ENCODE assay signal across 17 cellular contexts in genomic region chr10:116207180-116207579, GRCh38.
A peak's percentile ranks its signal among the peaks of the same experiment; 100 is the strongest.
DNase-seq lines count a peak whose midpoint lies in the region; ATAC-seq, FAIRE-seq and TF ChIP-seq lines count a peak whose summit lies in the region.
"Had no signal": no experiment of that assay in that cellular context is flagged by ENCODE, and none has a peak within 500 bp of the region (broad histone marks: within the 10 kb centered on the region; RNA-seq: fewer than 3 reads in every experiment).

No MANE protein-coding gene starts in this region.

- H3K36me3 ChIP-seq in BLaER1 treated with 17β-estradiol and CSF1 and Interleukin-3, amounts not matched to agents 10 nM and 100 nM, result no peaks in the 10 kb centered on the region
- H3K36me3 ChIP-seq in lung (ENCODE audit: control insufficient read depth in 2 of 2, insufficient read depth in 2 of 2, low read length in 2 of 2), result no peaks in the 10 kb centered on the region
- H3K36me3 ChIP-seq: BE2C, HAP-1 had no signal

- FAIRE-seq in GM12891 (lab: Jason Lieb, UNC), result no peak
- FAIRE-seq: G401.6, GM12892, GM18507 had no signal

- no peak overlapping the region for H3K4me3 Mint-ChIP-seq in MCF 10A (ENCODE audit: unreplicated experiment)
- no peak overlapping the region for H3K4me3 Mint-ChIP-seq in activated naive CD8-positive, alpha-beta T cell treated with anti-CD3 and anti-CD28 coated beads for 36 hours
- H3K4me3 Mint-ChIP-seq: CD14-positive monocyte; CD4-positive, alpha-beta memory T cell had no signal

- no peak overlapping the region; a peak in 1 of 22 replicates for H3K9ac ChIP-seq in BLaER1 treated with 17β-estradiol and CSF1 and Interleukin-3, amounts not matched to agents 10 nM and 100 nM
- H3K9ac ChIP-seq: GM23248 had no signal

- intact Hi-C loops in MCF 10A (cut with micrococcal nuclease), result no loop called here

- BruUV-seq in MCF 10A (replicated peaks; lab: Mats Ljungman, UMichigan), result no TSS peak

- peaks cover 17 to 83% (median 59%) of the 10 kb centered on the region in 10 experiments; a peak in 19 of 20 replicates for H3K4me1 ChIP-seq in BLaER1 treated with 17β-estradiol and CSF1 and Interleukin-3, amounts not matched to agents 10 nM and 100 nM
- H3K4me1 ChIP-seq in lung (ENCODE audit: control insufficient read depth in 2 of 2, insufficient read depth in 2 of 2, low read length in 2 of 2), result no peaks in the 10 kb centered on the region
- H3K4me1 ChIP-seq: BE2C, HAP-1 had no signal

- no peaks in the 10 kb centered on the region for H3K27me3 ChIP-seq in BLaER1 treated with 17β-estradiol and CSF1 and Interleukin-3, amounts not matched to agents 10 nM and 100 nM
- H3K27me3 ChIP-seq in lung (ENCODE audit: control insufficient read depth, insufficient read depth), result no peaks in the 10 kb centered on the region
- H3K27me3 ChIP-seq: BE2C had no signal

- peaks cover 5% of the 10 kb centered on the region for H3K4me1 Mint-ChIP-seq in MCF 10A (ENCODE audit: insufficient read depth, unreplicated experiment)
- H3K4me1 Mint-ChIP-seq in activated naive CD8-positive, alpha-beta T cell treated with anti-CD3 and anti-CD28 coated beads for 36 hours, result no peaks in the 10 kb centered on the region
- H3K4me1 Mint-ChIP-seq: CD4-positive, alpha-beta memory T cell had no signal

- WGBS in lung, 2 donors, result 74 to 90% methylated on average over 3 of the region's 3 CpGs

- no peak for TF ChIP-seq POLR2A in GM12891 (IDR thresholded peaks at IDR 0.05; ENCODE audit: low read depth, low read length)

- no peak overlapping the region for H3K27ac Mint-ChIP-seq in MCF 10A (ENCODE audit: low read depth, unreplicated experiment)
- H3K27ac Mint-ChIP-seq in activated naive CD8-positive, alpha-beta T cell treated with anti-CD3 and anti-CD28 coated beads for 36 hours, result no peak overlapping the region
- H3K27ac Mint-ChIP-seq: CD14-positive monocyte; CD4-positive, alpha-beta memory T cell had no signal

- H3K27ac ChIP-seq in BLaER1 treated with 17β-estradiol and CSF1 and Interleukin-3, amounts not matched to agents 10 nM and 100 nM, result peak overlapping the region in 1 of 11 experiments; percentile 57; a peak in 1 of 22 replicates
- no peak overlapping the region for H3K27ac ChIP-seq in lung (ENCODE audit: low read depth in 1 of 2, low read length in 1 of 2)
- H3K27ac ChIP-seq: GM23248 had no signal

- no peak for TF ChIP-seq CTCF in lung (IDR thresholded peaks at IDR 0.05; ENCODE audit: control extremely low read depth, extremely low read depth)
- TF ChIP-seq CTCF in MCF 10A (IDR thresholded peaks at IDR 0.05; ENCODE audit: unreplicated experiment), result no peak

- H3K27me3 Mint-ChIP-seq in MCF 10A (ENCODE audit: insufficient read depth, unreplicated experiment), result no peaks in the 10 kb centered on the region
- peaks cover 8% of the 10 kb centered on the region for H3K27me3 Mint-ChIP-seq in activated naive CD8-positive, alpha-beta T cell treated with anti-CD3 and anti-CD28 coated beads for 36 hours
- H3K27me3 Mint-ChIP-seq: CD4-positive, alpha-beta memory T cell had no signal

- no peak overlapping the region for H3K4me3 ChIP-seq in BLaER1 treated with 17β-estradiol and CSF1 and Interleukin-3, amounts not matched to agents 10 nM and 100 nM
- peak overlapping the region; percentile 2 for H3K4me3 ChIP-seq in lung
- H3K4me3 ChIP-seq: GM23248, HAP-1 had no signal

- POLR2A ChIA-PET in MCF 10A (lab: Yijun Ruan, JAX), result no interaction called here

- no peaks in the 10 kb centered on the region for H3K36me3 Mint-ChIP-seq in MCF 10A (ENCODE audit: insufficient read depth, unreplicated experiment)
- no peaks in the 10 kb centered on the region for H3K36me3 Mint-ChIP-seq in activated naive CD8-positive, alpha-beta T cell treated with anti-CD3 and anti-CD28 coated beads for 36 hours
- H3K36me3 Mint-ChIP-seq: CD14-positive monocyte; CD4-positive, alpha-beta memory T cell had no signal

- H4K20me1 ChIP-seq in BLaER1 treated with 17β-estradiol and CSF1 and Interleukin-3, amounts not matched to agents 10 nM and 100 nM, result no peaks in the 10 kb centered on the region

- peak overlapping the region in 7 of 11 experiments; percentile 58 to 74 (median 68); a peak in 10 of 22 replicates for H3K4me2 ChIP-seq in BLaER1 treated with 17β-estradiol and CSF1 and Interleukin-3, amounts not matched to agents 10 nM and 100 nM

- ATAC-seq in left lobe of liver (peak; percentile 83), lung (ENCODE audit: insufficient read depth, low FRiP score) (no peak)

- H3K9me3 Mint-ChIP-seq in MCF 10A (ENCODE audit: unreplicated experiment), result no peaks in the 10 kb centered on the region
- no peaks in the 10 kb centered on the region for H3K9me3 Mint-ChIP-seq in activated naive CD8-positive, alpha-beta T cell treated with anti-CD3 and anti-CD28 coated beads for 36 hours

- no peaks in the 10 kb centered on the region for H3K9me3 ChIP-seq in BLaER1 treated with 17β-estradiol and CSF1 and Interleukin-3, amounts not matched to agents 10 nM and 100 nM (replicated peaks in 1 of 11)
- H3K9me3 ChIP-seq in lung (ENCODE audit: control insufficient read depth in 2 of 2, insufficient read depth in 1 of 2, low read length in 1 of 2), result no peaks in the 10 kb centered on the region
- H3K9me3 ChIP-seq: BE2C, HAP-1 had no signal

- CTCF ChIA-PET in MCF 10A (lab: Yijun Ruan, JAX), result interaction anchor here (0.5 to 0.7 kb wide), 2 partner anchors 25 to 81 kb away, joined by 3 to 5 read pairs; no protein-coding TSS in a partner anchor

- DNase-seq in astrocyte of the hippocampus (ENCODE audit: low read depth, low spot score) (peak; percentile 32), left lobe of liver (ENCODE audit: low spot score) (peak; percentile 90), lung (ENCODE audit: low spot score) (no peak), MCF 10A (ENCODE audit: unreplicated experiment) (no peak), retina (no peak), GM12891 (ENCODE audit: insufficient read length, low spot score) (no peak)
- no peak for DNase-seq in activated naive CD8-positive, alpha-beta T cell treated with anti-CD3 and anti-CD28 coated beads for 36 hours
- DNase-seq: BE2C; CD4-positive, alpha-beta memory T cell; DND-41; GM23248 had no signal

TF ChIP-seq in GM12891, 5 proteins besides CTCF, POLR2A, EP300 and RAD21:
- no peak for TF ChIP-seq SPI1 (IDR thresholded peaks at IDR 0.05; ENCODE audit: low read depth, low read length)
- TF ChIP-seq POU2F2 (IDR thresholded peaks at IDR 0.05; ENCODE audit: low read depth, low read length), result no peak
- no peak for TF ChIP-seq TAF1 (IDR thresholded peaks at IDR 0.05; ENCODE audit: low read depth, low read length)
- TF ChIP-seq PAX5 (IDR thresholded peaks at IDR 0.05; ENCODE audit: insufficient read depth, low read length, severe bottlenecking), result no peak
TF ChIP-seq in GM12891: peak in this region for 0.

Comparison
In these comparisons a context has a peak if more than half of its experiments do, and no peak if none do; other contexts are left out.
1. DNase-seq: peak in astrocyte of the hippocampus (single experiment) and left lobe of liver (single experiment); none in lung (single experiment), MCF 10A (single experiment), retina (single experiment), GM12891 (single experiment) and activated naive CD8-positive, alpha-beta T cell treated with anti-CD3 and anti-CD28 coated beads for 36 hours (single experiment).